ENCODE assay signal across 23 cellular contexts in the genomic region with DNA sequence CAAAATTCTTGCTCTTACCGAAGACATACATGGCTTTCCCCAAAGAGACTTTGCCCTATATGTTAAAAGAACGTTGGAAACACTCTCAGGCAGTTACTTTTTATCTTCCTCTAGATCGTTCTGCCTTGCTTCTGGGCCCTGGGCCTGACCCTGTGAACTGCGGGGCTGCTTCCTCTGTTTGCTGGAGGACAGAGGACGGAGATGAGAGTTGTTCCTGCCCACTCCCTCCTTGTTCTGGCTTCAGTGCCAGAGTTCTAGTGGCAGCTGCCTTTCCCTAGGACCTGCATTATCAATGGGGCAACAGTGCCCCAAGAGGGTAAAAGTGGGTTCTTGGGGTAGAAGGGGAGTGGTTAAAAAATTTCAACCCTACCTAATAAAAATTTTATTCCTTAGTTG. TPM values are rescaled to one million over a fixed set of nuclear protein-coding genes. Genes with fewer than 3 reads are reported as not detected.
DNase-seq lines count a peak whose midpoint lies in the region; ATAC-seq, FAIRE-seq and TF ChIP-seq lines count a peak whose summit lies in the region.
"Had no signal": no experiment of that assay in that cellular context is flagged by ENCODE, and none has a peak within 500 bp of the region (broad histone marks: within the 10 kb centered on the region; RNA-seq: fewer than 3 reads in every experiment).

No MANE protein-coding gene starts in this region.

- no peak overlapping the region for H3K27ac Mint-ChIP-seq in immature natural killer cell
- H3K27ac Mint-ChIP-seq: activated CD4-positive, alpha-beta T cell treated with anti-CD3 and anti-CD28 coated beads, Interleukin-2, amount 10 ng/mL, durations not matched to agents 24 days and 14 days; activated CD8-positive, alpha-beta memory T cell treated with anti-CD3 and anti-CD28 coated beads, Interleukin-2, amount 10 ng/mL, durations not matched to agents 7 days and 5 days; activated naive CD4-positive, alpha-beta T cell treated with anti-CD3 and anti-CD28 coated beads, Interleukin-2, amount 50 U/mL, for 72 hours; activated T-helper 1 cell treated with anti-CD3 and anti-CD28 coated beads, Interleukin-12 subunit alpha, Interleukin-12 subunit beta, Interleukin-2, Interleukin-4 antibody, amounts not matched to agents 30 ng/mL and 10 ng/mL and 1 ng/mL, durations not matched to agents 14 hours and 24 hours and 36 hours; CD4-positive, alpha-beta T cell had no signal

- H3K4me1 Mint-ChIP-seq in immature natural killer cell: no peaks in the 10 kb centered on the region
- H3K4me1 Mint-ChIP-seq: activated CD4-positive, alpha-beta T cell treated with anti-CD3 and anti-CD28 coated beads, Interleukin-2, amount 10 ng/mL, durations not matched to agents 24 days and 14 days had no signal

- no peak overlapping the region for H3K4me3 ChIP-seq in BE2C (ENCODE audit: low read depth, low read length)
- H3K4me3 ChIP-seq: esophagus muscularis mucosa, gastrocnemius medialis, sigmoid colon, thoracic aorta had no signal

- no peak overlapping the region for H3K4me3 Mint-ChIP-seq in immature natural killer cell
- H3K4me3 Mint-ChIP-seq: activated CD4-positive, alpha-beta T cell treated with anti-CD3 and anti-CD28 coated beads, Interleukin-2, amount 10 ng/mL, durations not matched to agents 24 days and 14 days; activated CD8-positive, alpha-beta memory T cell treated with anti-CD3 and anti-CD28 coated beads, Interleukin-2, amount 10 ng/mL, durations not matched to agents 7 days and 5 days; activated T-helper 1 cell treated with anti-CD3 and anti-CD28 coated beads, Interleukin-12 subunit alpha, Interleukin-12 subunit beta, Interleukin-2, Interleukin-4 antibody, amounts not matched to agents 30 ng/mL and 10 ng/mL and 1 ng/mL, durations not matched to agents 14 hours and 24 hours and 36 hours; CD4-positive, alpha-beta T cell; natural killer cell treated with Interleukin-12 subunit alpha and Interleukin-12 subunit beta and Interleukin-15 and Interleukin-18, amount 100 ng/mL, for 72 hours had no signal

- H3K36me3 Mint-ChIP-seq in immature natural killer cell: no peaks in the 10 kb centered on the region
- H3K36me3 Mint-ChIP-seq: activated CD8-positive, alpha-beta memory T cell treated with anti-CD3 and anti-CD28 coated beads, Interleukin-2, amount 10 ng/mL, durations not matched to agents 7 days and 5 days; activated naive CD4-positive, alpha-beta T cell treated with anti-CD3 and anti-CD28 coated beads, Interleukin-2, amount 50 U/mL, for 72 hours; natural killer cell treated with Interleukin-12 subunit alpha and Interleukin-12 subunit beta and Interleukin-15 and Interleukin-18, amount 100 ng/mL, for 72 hours had no signal

- peak; percentile 21 for FAIRE-seq in GM19239 (lab: Jason Lieb, UNC)

- DNase-seq in BE2C (peak; percentile 12), GM19239 (ENCODE audit: insufficient read length, low spot score) (no peak), OCI-M1 (lab: John Stamatoyannopoulos, UW) (peak; percentile 33), left lobe of liver (ENCODE audit: low spot score) (no peak), immature natural killer cell (no peak), kidney tubule cell (ENCODE audit: low spot score) (no peak)
- no peak for DNase-seq in activated CD4-positive, CD25-positive, alpha-beta regulatory T cell treated with anti-CD3 and anti-CD28 coated beads, Interleukin-2, amount 50 U/mL, for 72 hours
- DNase-seq: activated CD4-positive, alpha-beta T cell treated with anti-CD3 and anti-CD28 coated beads, Interleukin-2, amount 10 ng/mL, durations not matched to agents 24 days and 14 days; activated CD8-positive, alpha-beta memory T cell treated with anti-CD3 and anti-CD28 coated beads, Interleukin-2, amount 10 ng/mL, durations not matched to agents 7 days and 5 days; CD4-positive, alpha-beta T cell; cerebellar nuclear complex; effector memory CD4-positive, alpha-beta T cell; gastrocnemius medialis; NCI-H1105; NCI-H2081; sigmoid colon; stimulated activated naive CD4-positive, alpha-beta T cell had no signal

- no peaks in the 10 kb centered on the region for H3K36me3 ChIP-seq in BE2C
- H3K36me3 ChIP-seq: esophagus muscularis mucosa, gastrocnemius medialis, sigmoid colon, thoracic aorta had no signal

- H3K9me3 ChIP-seq in BE2C: no peaks in the 10 kb centered on the region
- H3K9me3 ChIP-seq: esophagus muscularis mucosa, gastrocnemius medialis, sigmoid colon, thoracic aorta had no signal

- H3K9me3 Mint-ChIP-seq in immature natural killer cell: no peaks in the 10 kb centered on the region
- H3K9me3 Mint-ChIP-seq: activated CD4-positive, alpha-beta T cell treated with anti-CD3 and anti-CD28 coated beads, Interleukin-2, amount 10 ng/mL, durations not matched to agents 24 days and 14 days; activated naive CD4-positive, alpha-beta T cell treated with anti-CD3 and anti-CD28 coated beads, Interleukin-2, amount 50 U/mL, for 72 hours; activated T-helper 1 cell treated with anti-CD3 and anti-CD28 coated beads, Interleukin-12 subunit alpha, Interleukin-12 subunit beta, Interleukin-2, Interleukin-4 antibody, amounts not matched to agents 30 ng/mL and 10 ng/mL and 1 ng/mL, durations not matched to agents 14 hours and 24 hours and 36 hours; CD4-positive, alpha-beta T cell; natural killer cell treated with Interleukin-12 subunit alpha and Interleukin-12 subunit beta and Interleukin-15 and Interleukin-18, amount 100 ng/mL, for 72 hours had no signal

- no peaks in the 10 kb centered on the region for H3K4me1 ChIP-seq in BE2C

- H3K27me3 ChIP-seq in BE2C: peaks cover 7% of the 10 kb centered on the region
- H3K27me3 ChIP-seq: esophagus muscularis mucosa, sigmoid colon had no signal

- H3K27me3 Mint-ChIP-seq in immature natural killer cell (ENCODE audit: low read depth in 3 of 3): peaks cover 0 to 15% (median 6%) of the 10 kb centered on the region in 3 donors

- peak; percentile 8; the same call in 1 of the 2 replicates for TF ChIP-seq CTCF in BE2C (IDR thresholded peaks at IDR 0.05; ENCODE audit: low read depth, low read length)

- ATAC-seq in left lobe of liver: peak; percentile 42
- ATAC-seq in HG03565 (IDR thresholded peaks at IDR 0.05; ENCODE audit: unreplicated experiment): no peak
- ATAC-seq: activated CD8-positive, alpha-beta memory T cell treated with anti-CD3 and anti-CD28 coated beads, Interleukin-2, amount 10 ng/mL, durations not matched to agents 7 days and 5 days; activated naive CD4-positive, alpha-beta T cell treated with anti-CD3 and anti-CD28 coated beads, Interleukin-2, amount 50 U/mL, for 72 hours; gastrocnemius medialis had no signal

RNA-seq across cellular contexts. Expression of gene FN1, which starts 6.5 kb away (rescaled TPM):
- polyA plus RNA-seq in BE2C (2012; ENCODE audit: insufficient read depth, insufficient read length, low read depth): 3.9 TPM
- 1,295 TPM for total RNA-seq in left lobe of liver
- under 1 TPM in 1 of 3 donors, not detected in 2; 0.69 TPM for polyA plus RNA-seq in immature natural killer cell

Comparison
In these comparisons a context has a peak if more than half of its experiments do, and no peak if none do; other contexts are left out.
1. DNase-seq: peak in BE2C (single experiment) and OCI-M1 (single experiment); none in GM19239 (single experiment), left lobe of liver (single experiment), immature natural killer cell (0 of 3), kidney tubule cell (single experiment) and activated CD4-positive, CD25-positive, alpha-beta regulatory T cell treated with anti-CD3 and anti-CD28 coated beads, Interleukin-2, amount 50 U/mL, for 72 hours (single experiment).